In the genomic region with DNA sequence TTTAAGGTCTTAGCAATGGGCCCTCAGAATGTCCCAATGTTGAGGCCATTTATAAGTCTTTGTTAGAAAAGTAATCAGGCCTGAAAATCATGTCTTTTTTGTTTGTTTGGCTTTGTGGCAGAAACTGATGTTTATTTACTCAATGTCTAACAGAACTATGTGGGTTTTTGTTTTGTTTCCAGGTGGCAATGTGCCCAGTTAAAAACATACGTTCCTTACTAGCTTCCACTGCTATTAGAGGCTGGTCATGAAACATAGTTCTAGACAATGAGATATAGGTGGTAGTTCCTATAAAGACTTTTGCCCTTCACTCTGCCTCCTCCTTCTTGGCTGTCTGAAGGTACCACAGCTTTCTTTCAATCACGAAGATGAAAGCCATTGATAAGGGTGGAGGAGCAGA, we compare ENCODE assay signal across 28 cellular contexts.
"Had no signal": no experiment of that assay in that cellular context is flagged by ENCODE, and none has a peak within 500 bp of the region (broad histone marks: within the 10 kb centered on the region; RNA-seq: fewer than 3 reads in every experiment).

No MANE protein-coding gene starts in this region.

- H3K4me3 Mint-ChIP-seq: activated B cell treated with CpG ODN at 0.5 μM for 24 hours; activated CD8-positive, alpha-beta memory T cell treated with anti-CD3 and anti-CD28 coated beads, Interleukin-2, amount 10 ng/mL, durations not matched to agents 7 days and 5 days; activated CD8-positive, alpha-beta T cell treated with anti-CD3 and anti-CD28 coated beads, Interleukin-2, amount 10 ng/mL, durations not matched to agents 7 days and 5 days; activated T-cell treated with anti-CD3 and anti-CD28 coated beads, Interleukin-2, amount 50 U/mL, for 72 hours; natural killer cell; neural progenitor cell; stimulated activated memory B cell treated with anti-CD40 and anti-IgM and Interleukin-4, amounts not matched to agents 10 μg/mL and 1 μg/mL and 100 μg/mL, for 72 hours; stimulated activated naive CD8-positive, alpha-beta T cell treated with anti-CD3 and anti-CD28 coated beads, Interleukin-15, amount 100 ng/mL, for 72 hours; type B pancreatic cell had no signal

- H3K4me3 ChIP-seq: body of pancreas, heart right ventricle, left ventricle myocardium inferior, lung, neural progenitor cell, psoas muscle, smooth muscle cell, uterus had no signal

- H3K27ac ChIP-seq: body of pancreas, heart right ventricle, left ventricle myocardium inferior, neural progenitor cell, parathyroid adenoma, psoas muscle, uterus had no signal

- H3K9me3 Mint-ChIP-seq: natural killer cell, type B pancreatic cell had no signal

- DNase-seq: activated B cell treated with CpG ODN at 0.5 μM for 24 hours; activated CD8-positive, alpha-beta memory T cell treated with anti-CD3 and anti-CD28 coated beads, Interleukin-2, amount 10 ng/mL, durations not matched to agents 7 days and 5 days; activated CD8-positive, alpha-beta T cell treated with anti-CD3 and anti-CD28 coated beads, Interleukin-2, amount 10 ng/mL, durations not matched to agents 7 days and 5 days; activated naive CD4-positive, alpha-beta T cell; activated T-cell treated with anti-CD3 and anti-CD28 coated beads, Interleukin-2, amount 50 U/mL, for 72 hours; anterior cingulate cortex; body of pancreas; dermis blood vessel endothelial cell; effector CD4-positive, alpha-beta T cell; erythroblast; heart right ventricle; left ventricle myocardium inferior; mesendoderm; natural killer cell; occipital lobe; psoas muscle; stimulated activated CD4-positive, alpha-beta T cell treated with anti-CD3 and anti-CD28 coated beads, Interleukin-1b, Interleukin-23, amount 100 ng/mL, for 48 hours; stimulated activated CD4-positive, alpha-beta T cell treated with anti-CD3 and anti-CD28 coated beads, Interleukin-4, amount 100 ng/mL, for 4 hours; stimulated activated CD8-positive, alpha-beta memory T cell treated with anti-CD3 and anti-CD28 coated beads, Interleukin-4, amount 100 ng/mL, for 48 hours; stimulated activated naive CD8-positive, alpha-beta T cell treated with anti-CD3 and anti-CD28 coated beads, Interleukin-15, amount 100 ng/mL, for 72 hours; uterus had no signal

- H3K27me3 ChIP-seq: body of pancreas, heart right ventricle, neural progenitor cell, uterus had no signal

- H3K9me3 ChIP-seq: body of pancreas, uterus had no signal

- H3K4me1 Mint-ChIP-seq: activated B cell treated with CpG ODN at 0.5 μM for 24 hours; neural progenitor cell; stimulated activated memory B cell treated with anti-CD40 and anti-IgM and Interleukin-4, amounts not matched to agents 10 μg/mL and 1 μg/mL and 100 μg/mL, for 72 hours had no signal

- H3K27ac Mint-ChIP-seq: activated B cell treated with CpG ODN at 0.5 μM for 24 hours; activated CD8-positive, alpha-beta memory T cell treated with anti-CD3 and anti-CD28 coated beads, Interleukin-2, amount 10 ng/mL, durations not matched to agents 7 days and 5 days; activated CD8-positive, alpha-beta T cell treated with anti-CD3 and anti-CD28 coated beads, Interleukin-2, amount 10 ng/mL, durations not matched to agents 7 days and 5 days; activated naive CD4-positive, alpha-beta T cell treated with anti-CD3 and anti-CD28 coated beads, Interleukin-2, amount 50 U/mL, for 72 hours; activated T-cell treated with anti-CD3 and anti-CD28 coated beads, Interleukin-2, amount 50 U/mL, for 72 hours; natural killer cell; neural progenitor cell; stimulated activated memory B cell treated with anti-CD40 and anti-IgM and Interleukin-4, amounts not matched to agents 10 μg/mL and 1 μg/mL and 100 μg/mL, for 72 hours; stimulated activated naive CD8-positive, alpha-beta T cell treated with anti-CD3 and anti-CD28 coated beads, Interleukin-15, amount 100 ng/mL, for 72 hours; type B pancreatic cell had no signal

- H3K36me3 ChIP-seq: heart right ventricle, neural progenitor cell, uterus had no signal

- H3K9ac ChIP-seq: neural progenitor cell, parathyroid adenoma had no signal

- H3K4me1 ChIP-seq: neural progenitor cell, parathyroid adenoma, uterus had no signal

- H3K27me3 Mint-ChIP-seq: activated B cell treated with CpG ODN at 0.5 μM for 24 hours; activated CD8-positive, alpha-beta memory T cell treated with anti-CD3 and anti-CD28 coated beads, Interleukin-2, amount 10 ng/mL, durations not matched to agents 7 days and 5 days; stimulated activated memory B cell treated with anti-CD40 and anti-IgM and Interleukin-4, amounts not matched to agents 10 μg/mL and 1 μg/mL and 100 μg/mL, for 72 hours; stimulated activated naive CD8-positive, alpha-beta T cell treated with anti-CD3 and anti-CD28 coated beads, Interleukin-15, amount 100 ng/mL, for 72 hours; type B pancreatic cell had no signal
